Comparison of ENCODE assay signal across 1 cellular context in the genomic region with DNA sequence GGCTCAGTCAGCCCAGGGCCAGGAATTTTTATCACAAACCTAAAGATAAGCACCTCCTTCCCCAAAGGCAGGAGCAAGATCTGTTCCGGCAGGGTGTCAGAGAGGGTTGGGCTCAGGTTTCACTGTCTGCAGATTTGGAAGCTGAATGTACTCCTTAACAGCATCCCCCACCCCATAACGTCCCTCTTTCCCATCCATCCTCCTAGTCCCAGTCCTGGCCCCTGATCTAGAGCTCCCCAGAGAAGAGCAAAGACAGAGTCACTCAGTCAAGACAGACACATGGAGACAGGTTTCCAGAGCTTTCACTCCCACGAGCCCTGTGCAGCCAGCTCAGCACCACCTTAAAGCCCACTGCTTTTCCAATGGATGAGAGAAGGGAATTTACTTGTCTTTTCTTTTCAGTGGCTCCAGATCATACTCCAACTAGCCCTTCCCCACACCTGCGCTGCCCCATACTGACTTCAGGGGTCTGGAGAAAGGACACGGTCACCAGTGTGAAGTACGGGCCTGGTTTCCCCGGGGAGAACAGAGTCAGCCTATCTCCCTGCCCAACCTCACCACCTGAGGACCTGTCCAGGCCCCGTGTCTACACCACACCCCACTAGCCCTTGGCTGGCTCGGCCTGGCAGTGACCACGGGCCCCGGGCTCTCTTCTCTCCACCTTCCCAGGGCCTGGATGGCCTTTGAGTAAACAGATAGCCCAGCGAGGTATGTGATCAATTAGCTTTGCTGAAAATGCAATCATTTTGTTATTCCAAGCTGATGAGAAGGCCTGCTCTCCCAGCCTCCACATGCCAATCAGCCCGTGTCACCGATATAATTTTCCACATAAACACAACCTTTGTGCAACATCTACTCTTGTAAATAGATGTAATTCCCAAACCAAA.
TF ChIP-seq lines count a peak whose summit lies in the region.

No MANE protein-coding gene starts in this region.

TF ChIP-seq in IMR-90, 13 proteins besides CTCF, POLR2A, EP300 and RAD21 (continued from another document):
- TF ChIP-seq, protein P1, sequence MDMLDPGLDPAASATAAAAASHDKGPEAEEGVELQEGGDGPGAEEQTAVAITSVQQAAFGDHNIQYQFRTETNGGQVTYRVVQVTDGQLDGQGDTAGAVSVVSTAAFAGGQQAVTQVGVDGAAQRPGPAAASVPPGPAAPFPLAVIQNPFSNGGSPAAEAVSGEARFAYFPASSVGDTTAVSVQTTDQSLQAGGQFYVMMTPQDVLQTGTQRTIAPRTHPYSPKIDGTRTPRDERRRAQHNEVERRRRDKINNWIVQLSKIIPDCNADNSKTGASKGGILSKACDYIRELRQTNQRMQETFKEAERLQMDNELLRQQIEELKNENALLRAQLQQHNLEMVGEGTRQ (IDR thresholded peaks at IDR 0.05; ENCODE audit: low read depth, low read length): no peak
